1 cellular context compared by ENCODE assay signal in the genomic region with DNA sequence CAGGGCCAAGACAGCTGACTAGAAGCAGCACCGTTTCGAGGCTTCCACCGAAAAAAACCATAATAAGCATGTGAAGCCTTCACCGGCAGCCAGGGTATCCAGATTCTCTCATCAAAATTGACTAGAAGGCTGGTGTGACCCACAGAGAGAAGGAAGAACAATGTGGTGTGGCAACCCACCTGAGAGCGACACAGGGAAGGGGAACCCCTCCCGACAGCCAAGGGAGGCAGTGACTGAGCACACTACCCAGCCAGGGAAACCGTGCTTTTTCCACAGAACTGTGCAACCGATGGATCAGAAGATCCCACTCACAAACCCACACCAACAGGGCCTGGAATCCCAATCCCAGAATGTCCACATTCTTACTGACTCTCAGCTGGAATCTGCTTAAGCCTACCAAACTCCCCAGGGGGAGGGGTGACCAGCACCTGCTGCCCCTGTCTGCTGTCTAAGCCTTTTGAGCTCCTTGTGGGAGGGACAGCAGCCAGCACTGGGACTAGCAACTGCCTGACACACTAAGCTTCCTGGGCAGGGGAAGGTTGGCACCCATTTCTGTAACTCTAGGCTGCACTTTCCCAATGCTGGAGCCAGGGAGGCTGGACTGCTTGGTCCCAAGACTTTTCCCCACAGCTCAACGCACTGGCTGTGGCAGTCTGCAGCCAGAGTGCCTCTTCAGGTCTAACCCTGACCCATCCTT.
TF ChIP-seq lines count a peak whose summit lies in the region.

No MANE protein-coding gene starts in this region.

TF ChIP-seq in H1, 55 proteins besides CTCF, POLR2A, EP300 and RAD21:
- TF ChIP-seq, protein P1, sequence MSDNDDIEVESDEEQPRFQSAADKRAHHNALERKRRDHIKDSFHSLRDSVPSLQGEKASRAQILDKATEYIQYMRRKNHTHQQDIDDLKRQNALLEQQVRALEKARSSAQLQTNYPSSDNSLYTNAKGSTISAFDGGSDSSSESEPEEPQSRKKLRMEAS (IDR thresholded peaks at IDR 0.05), result no peak
- no peak for TF ChIP-seq SIX5 (IDR thresholded peaks at IDR 0.05; ENCODE audit: low read depth, low read length)
- TF ChIP-seq RBBP5 (IDR thresholded peaks at IDR 0.05; ENCODE audit: borderline replicate concordance, low read depth, low read length), result no peak
- TF ChIP-seq EZH2 (IDR thresholded peaks at IDR 0.05; ENCODE audit: low read depth, low read length, severe bottlenecking), result no peak
- no peak for TF ChIP-seq CBX5 (IDR thresholded peaks at IDR 0.05; ENCODE audit: low read depth, low read length)
- TF ChIP-seq, protein P2, sequence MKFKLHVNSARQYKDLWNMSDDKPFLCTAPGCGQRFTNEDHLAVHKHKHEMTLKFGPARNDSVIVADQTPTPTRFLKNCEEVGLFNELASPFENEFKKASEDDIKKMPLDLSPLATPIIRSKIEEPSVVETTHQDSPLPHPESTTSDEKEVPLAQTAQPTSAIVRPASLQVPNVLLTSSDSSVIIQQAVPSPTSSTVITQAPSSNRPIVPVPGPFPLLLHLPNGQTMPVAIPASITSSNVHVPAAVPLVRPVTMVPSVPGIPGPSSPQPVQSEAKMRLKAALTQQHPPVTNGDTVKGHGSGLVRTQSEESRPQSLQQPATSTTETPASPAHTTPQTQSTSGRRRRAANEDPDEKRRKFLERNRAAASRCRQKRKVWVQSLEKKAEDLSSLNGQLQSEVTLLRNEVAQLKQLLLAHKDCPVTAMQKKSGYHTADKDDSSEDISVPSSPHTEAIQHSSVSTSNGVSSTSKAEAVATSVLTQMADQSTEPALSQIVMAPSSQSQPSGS (IDR thresholded peaks at IDR 0.05; ENCODE audit: low read length), result no peak
- TF ChIP-seq KDM4A (IDR thresholded peaks at IDR 0.05; ENCODE audit: low read depth, low read length, severe bottlenecking), result no peak
- TF ChIP-seq RXRA (IDR thresholded peaks at IDR 0.05; ENCODE audit: insufficient read depth, low read depth, low read length), result no peak
- TF ChIP-seq TCF12 (IDR thresholded peaks at IDR 0.05; ENCODE audit: low read depth, low read length), result no peak
- no peak for TF ChIP-seq BRCA1 (IDR thresholded peaks at IDR 0.05; ENCODE audit: low read depth, low read length)
- no peak for TF ChIP-seq JUN (IDR thresholded peaks at IDR 0.05; ENCODE audit: low read depth, low read length)
- TF ChIP-seq, protein P3, sequence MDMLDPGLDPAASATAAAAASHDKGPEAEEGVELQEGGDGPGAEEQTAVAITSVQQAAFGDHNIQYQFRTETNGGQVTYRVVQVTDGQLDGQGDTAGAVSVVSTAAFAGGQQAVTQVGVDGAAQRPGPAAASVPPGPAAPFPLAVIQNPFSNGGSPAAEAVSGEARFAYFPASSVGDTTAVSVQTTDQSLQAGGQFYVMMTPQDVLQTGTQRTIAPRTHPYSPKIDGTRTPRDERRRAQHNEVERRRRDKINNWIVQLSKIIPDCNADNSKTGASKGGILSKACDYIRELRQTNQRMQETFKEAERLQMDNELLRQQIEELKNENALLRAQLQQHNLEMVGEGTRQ (IDR thresholded peaks at IDR 0.05; ENCODE audit: low read length), result no peak
- TF ChIP-seq GABPA (IDR thresholded peaks at IDR 0.05; ENCODE audit: borderline replicate concordance, insufficient read depth, low read length), result no peak
- no peak for TF ChIP-seq SAP30 (IDR thresholded peaks at IDR 0.05; ENCODE audit: insufficient read depth, insufficient replicate concordance, low read length)
- TF ChIP-seq, protein P4, sequence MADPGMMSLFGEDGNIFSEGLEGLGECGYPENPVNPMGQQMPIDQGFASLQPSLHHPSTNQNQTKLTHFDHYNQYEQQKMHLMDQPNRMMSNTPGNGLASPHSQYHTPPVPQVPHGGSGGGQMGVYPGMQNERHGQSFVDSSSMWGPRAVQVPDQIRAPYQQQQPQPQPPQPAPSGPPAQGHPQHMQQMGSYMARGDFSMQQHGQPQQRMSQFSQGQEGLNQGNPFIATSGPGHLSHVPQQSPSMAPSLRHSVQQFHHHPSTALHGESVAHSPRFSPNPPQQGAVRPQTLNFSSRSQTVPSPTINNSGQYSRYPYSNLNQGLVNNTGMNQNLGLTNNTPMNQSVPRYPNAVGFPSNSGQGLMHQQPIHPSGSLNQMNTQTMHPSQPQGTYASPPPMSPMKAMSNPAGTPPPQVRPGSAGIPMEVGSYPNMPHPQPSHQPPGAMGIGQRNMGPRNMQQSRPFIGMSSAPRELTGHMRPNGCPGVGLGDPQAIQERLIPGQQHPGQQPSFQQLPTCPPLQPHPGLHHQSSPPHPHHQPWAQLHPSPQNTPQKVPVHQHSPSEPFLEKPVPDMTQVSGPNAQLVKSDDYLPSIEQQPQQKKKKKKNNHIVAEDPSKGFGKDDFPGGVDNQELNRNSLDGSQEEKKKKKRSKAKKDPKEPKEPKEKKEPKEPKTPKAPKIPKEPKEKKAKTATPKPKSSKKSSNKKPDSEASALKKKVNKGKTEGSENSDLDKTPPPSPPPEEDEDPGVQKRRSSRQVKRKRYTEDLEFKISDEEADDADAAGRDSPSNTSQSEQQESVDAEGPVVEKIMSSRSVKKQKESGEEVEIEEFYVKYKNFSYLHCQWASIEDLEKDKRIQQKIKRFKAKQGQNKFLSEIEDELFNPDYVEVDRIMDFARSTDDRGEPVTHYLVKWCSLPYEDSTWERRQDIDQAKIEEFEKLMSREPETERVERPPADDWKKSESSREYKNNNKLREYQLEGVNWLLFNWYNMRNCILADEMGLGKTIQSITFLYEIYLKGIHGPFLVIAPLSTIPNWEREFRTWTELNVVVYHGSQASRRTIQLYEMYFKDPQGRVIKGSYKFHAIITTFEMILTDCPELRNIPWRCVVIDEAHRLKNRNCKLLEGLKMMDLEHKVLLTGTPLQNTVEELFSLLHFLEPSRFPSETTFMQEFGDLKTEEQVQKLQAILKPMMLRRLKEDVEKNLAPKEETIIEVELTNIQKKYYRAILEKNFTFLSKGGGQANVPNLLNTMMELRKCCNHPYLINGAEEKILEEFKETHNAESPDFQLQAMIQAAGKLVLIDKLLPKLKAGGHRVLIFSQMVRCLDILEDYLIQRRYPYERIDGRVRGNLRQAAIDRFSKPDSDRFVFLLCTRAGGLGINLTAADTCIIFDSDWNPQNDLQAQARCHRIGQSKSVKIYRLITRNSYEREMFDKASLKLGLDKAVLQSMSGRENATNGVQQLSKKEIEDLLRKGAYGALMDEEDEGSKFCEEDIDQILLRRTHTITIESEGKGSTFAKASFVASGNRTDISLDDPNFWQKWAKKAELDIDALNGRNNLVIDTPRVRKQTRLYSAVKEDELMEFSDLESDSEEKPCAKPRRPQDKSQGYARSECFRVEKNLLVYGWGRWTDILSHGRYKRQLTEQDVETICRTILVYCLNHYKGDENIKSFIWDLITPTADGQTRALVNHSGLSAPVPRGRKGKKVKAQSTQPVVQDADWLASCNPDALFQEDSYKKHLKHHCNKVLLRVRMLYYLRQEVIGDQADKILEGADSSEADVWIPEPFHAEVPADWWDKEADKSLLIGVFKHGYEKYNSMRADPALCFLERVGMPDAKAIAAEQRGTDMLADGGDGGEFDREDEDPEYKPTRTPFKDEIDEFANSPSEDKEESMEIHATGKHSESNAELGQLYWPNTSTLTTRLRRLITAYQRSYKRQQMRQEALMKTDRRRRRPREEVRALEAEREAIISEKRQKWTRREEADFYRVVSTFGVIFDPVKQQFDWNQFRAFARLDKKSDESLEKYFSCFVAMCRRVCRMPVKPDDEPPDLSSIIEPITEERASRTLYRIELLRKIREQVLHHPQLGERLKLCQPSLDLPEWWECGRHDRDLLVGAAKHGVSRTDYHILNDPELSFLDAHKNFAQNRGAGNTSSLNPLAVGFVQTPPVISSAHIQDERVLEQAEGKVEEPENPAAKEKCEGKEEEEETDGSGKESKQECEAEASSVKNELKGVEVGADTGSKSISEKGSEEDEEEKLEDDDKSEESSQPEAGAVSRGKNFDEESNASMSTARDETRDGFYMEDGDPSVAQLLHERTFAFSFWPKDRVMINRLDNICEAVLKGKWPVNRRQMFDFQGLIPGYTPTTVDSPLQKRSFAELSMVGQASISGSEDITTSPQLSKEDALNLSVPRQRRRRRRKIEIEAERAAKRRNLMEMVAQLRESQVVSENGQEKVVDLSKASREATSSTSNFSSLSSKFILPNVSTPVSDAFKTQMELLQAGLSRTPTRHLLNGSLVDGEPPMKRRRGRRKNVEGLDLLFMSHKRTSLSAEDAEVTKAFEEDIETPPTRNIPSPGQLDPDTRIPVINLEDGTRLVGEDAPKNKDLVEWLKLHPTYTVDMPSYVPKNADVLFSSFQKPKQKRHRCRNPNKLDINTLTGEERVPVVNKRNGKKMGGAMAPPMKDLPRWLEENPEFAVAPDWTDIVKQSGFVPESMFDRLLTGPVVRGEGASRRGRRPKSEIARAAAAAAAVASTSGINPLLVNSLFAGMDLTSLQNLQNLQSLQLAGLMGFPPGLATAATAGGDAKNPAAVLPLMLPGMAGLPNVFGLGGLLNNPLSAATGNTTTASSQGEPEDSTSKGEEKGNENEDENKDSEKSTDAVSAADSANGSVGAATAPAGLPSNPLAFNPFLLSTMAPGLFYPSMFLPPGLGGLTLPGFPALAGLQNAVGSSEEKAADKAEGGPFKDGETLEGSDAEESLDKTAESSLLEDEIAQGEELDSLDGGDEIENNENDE (IDR thresholded peaks at IDR 0.05; ENCODE audit: insufficient replicate concordance, low read length), result no peak
- no peak for TF ChIP-seq KDM5A (IDR thresholded peaks at IDR 0.05; ENCODE audit: low read length)
- TF ChIP-seq TAF1 (IDR thresholded peaks at IDR 0.05; ENCODE audit: low read depth, low read length), result no peak
- TF ChIP-seq SP1 (IDR thresholded peaks at IDR 0.05; ENCODE audit: low read depth, low read length), result no peak
